Comparison of ENCODE assay signal across 22 cellular contexts in genomic region chr6:41695825-41696224, GRCh38. TPM values are rescaled to one million over a fixed set of nuclear protein-coding genes. Genes with fewer than 3 reads are reported as not detected.
"Had no signal": no experiment of that assay in that cellular context is flagged by ENCODE, and none has a peak within 500 bp of the region (broad histone marks: within the 10 kb centered on the region; RNA-seq: fewer than 3 reads in every experiment).

No MANE protein-coding gene starts in this region.

- DNase-seq: activated CD4-positive, alpha-beta T cell treated with anti-CD3 and anti-CD28 coated beads, Interleukin-2, amount 10 ng/mL, durations not matched to agents 7 days and 5 days; activated CD8-positive, alpha-beta memory T cell treated with anti-CD3 and anti-CD28 coated beads, Interleukin-2, amount 50 U/mL, for 4 hours; activated effector memory CD4-positive, alpha-beta T cell treated with Interleukin-2 at 50 U/mL for 16 hours; activated naive CD4-positive, alpha-beta T cell treated with anti-CD3 and anti-CD28 coated beads, Interleukin-2, amount 50 U/mL, for 16 hours; activated T-cell treated with anti-CD3 and anti-CD28 coated beads, Interleukin-2, amount 50 U/mL, for 48 hours; dermis blood vessel endothelial cell; foreskin fibroblast; glutamatergic neuron; islet precursor cell; left ventricle myocardium superior; mesendoderm; natural killer cell; pancreas; spleen; stimulated activated CD4-positive, alpha-beta T cell treated with anti-CD3 and anti-CD28 coated beads, Interleukin-4, amount 100 ng/mL, for 4 hours; tibial artery had no signal

- H3K27ac ChIP-seq: ascending aorta, epithelial cell of prostate, neutrophil, pancreas, tibial artery had no signal

- H3K36me3 ChIP-seq: pancreas had no signal

- FAIRE-seq: pancreas had no signal

- H3K4me3 ChIP-seq: ascending aorta, pancreas, spleen, tibial artery had no signal

- H3K4me1 ChIP-seq: ascending aorta had no signal

- ATAC-seq: activated CD4-positive, CD25-positive, alpha-beta regulatory T cell treated with anti-CD3 and anti-CD28 coated beads, Interleukin-2, amount 50 U/mL, for 24 hours; left ventricle myocardium superior; natural killer cell; pancreas; stimulated activated memory B cell treated with anti-CD40 and anti-IgM and Interleukin-4, amounts not matched to agents 10 μg/mL and 1 μg/mL and 100 μg/mL, for 72 hours had no signal

- H3K9me3 ChIP-seq: ascending aorta, neutrophil, pancreas, spleen, tibial artery had no signal

- H3K27me3 ChIP-seq: ascending aorta, neutrophil, pancreas, spleen, tibial artery had no signal

RNA-seq across cellular contexts. Expression of gene PGC, which starts 51.4 kb away (rescaled TPM):
- total RNA-seq: activated CD4-positive, alpha-beta T cell treated with anti-CD3 and anti-CD28 coated beads, Interleukin-2, amount 10 ng/mL, durations not matched to agents 7 days and 5 days; dermis blood vessel endothelial cell; left ventricle myocardium superior; natural killer cell; spleen; urinary bladder had no signal
- polyA plus RNA-seq: urinary bladder had no signal

RNA-seq across cellular contexts. Expression of gene MDFI, which starts 57.6 kb away (rescaled TPM):
- total RNA-seq: activated CD4-positive, alpha-beta T cell treated with anti-CD3 and anti-CD28 coated beads, Interleukin-2, amount 10 ng/mL, durations not matched to agents 7 days and 5 days; natural killer cell had no signal
